Comparison of ENCODE assay signal across 24 cellular contexts in the genomic region with DNA sequence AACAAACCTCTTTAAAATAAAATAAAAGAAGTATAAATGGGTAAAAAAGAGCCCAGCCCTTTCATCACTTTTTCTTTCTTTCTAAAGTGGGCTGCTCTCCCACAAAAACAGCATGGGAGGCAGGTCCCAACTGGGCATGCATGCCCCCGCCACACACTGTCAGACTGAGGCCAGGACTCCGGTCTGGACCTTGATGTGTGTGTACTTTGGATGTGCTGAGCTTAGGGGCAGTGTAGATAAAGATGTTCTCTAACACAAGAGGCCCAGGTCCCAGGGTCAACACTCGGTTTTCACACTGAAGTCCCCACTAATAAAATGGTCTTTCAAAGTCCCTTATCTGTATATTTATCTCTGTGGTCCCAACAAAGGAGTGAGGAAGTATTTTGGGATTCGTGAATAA. TPM values are rescaled to one million over a fixed set of nuclear protein-coding genes. Genes with fewer than 3 reads are reported as not detected.
DNase-seq lines count a peak whose midpoint lies in the region; ATAC-seq, FAIRE-seq and TF ChIP-seq lines count a peak whose summit lies in the region.
"Had no signal": no experiment of that assay in that cellular context is flagged by ENCODE, and none has a peak within 500 bp of the region (broad histone marks: within the 10 kb centered on the region; RNA-seq: fewer than 3 reads in every experiment).

No MANE protein-coding gene starts in this region.

- TF ChIP-seq POLR2A in GM12878 (IDR thresholded peaks at IDR 0.05; ENCODE audit: low read depth, low read length), result no peak

- peaks cover 13% of the 10 kb centered on the region for H3K4me1 ChIP-seq in BLaER1
- H3K4me1 ChIP-seq in GM12878 (ENCODE audit: control insufficient read depth, insufficient read depth, low read length), result no peaks in the 10 kb centered on the region
- peaks cover 0 to 30% of the 10 kb centered on the region in 2 donors for H3K4me1 ChIP-seq in right atrium auricular region
- peaks cover 23% of the 10 kb centered on the region for H3K4me1 ChIP-seq in mesodermal cell (ENCODE audit: control insufficient read depth, insufficient read depth, low read length, poor library complexity, severe bottlenecking)
- H3K4me1 ChIP-seq: Peyer's patch had no signal

- no peak for TF ChIP-seq RAD21 in GM12878 (IDR thresholded peaks at IDR 0.05; ENCODE audit: insufficient read depth, low read depth, low read length)

- no peaks in the 10 kb centered on the region for H3K79me2 ChIP-seq in GM12878 (ENCODE audit: control insufficient read depth, insufficient read depth, low read length)

- CTCF ChIA-PET in GM12878 (lab: Yijun Ruan, JAX), result interaction anchor here (0.9 to 3.2 kb wide), 5 partner anchors 11 to 61 kb away, joined by 3 to 12 read pairs (median 5); no protein-coding TSS in a partner anchor

- no peak overlapping the region for H3K4me3 ChIP-seq in BLaER1
- no peak overlapping the region for H3K4me3 ChIP-seq in GM12878
- H3K4me3 ChIP-seq in right atrium auricular region, result no peak overlapping the region
- no peak overlapping the region for H3K4me3 ChIP-seq in mesodermal cell (ENCODE audit: extremely low read depth, insufficient read depth, low read length, poor library complexity, severe bottlenecking)
- H3K4me3 ChIP-seq: A549, GM23248, Peyer's patch had no signal

- intact Hi-C loops in GM12878 (cut with micrococcal nuclease; ENCODE audit: unreplicated experiment), result no loop called here

- no peaks in the 10 kb centered on the region for H3K27me3 ChIP-seq in BLaER1
- no peaks in the 10 kb centered on the region for H3K27me3 ChIP-seq in GM12878 (replicated peaks in 1 of 2; ENCODE audit: control insufficient read depth in 2 of 2, insufficient read depth in 2 of 2, low read length in 1 of 2)
- no peaks in the 10 kb centered on the region for H3K27me3 ChIP-seq in right atrium auricular region
- H3K27me3 ChIP-seq: Peyer's patch had no signal

- in situ Hi-C loops in GM12878 (cut with MboI), result no loop called here

- POLR2A ChIA-PET in GM12878 (lab: Charles Lee), result interaction anchor here (0.7 to 2.0 kb wide), 6 partner anchors 13 to 82 kb away, joined by 3 to 5 read pairs (median 4); no protein-coding TSS in a partner anchor

- H2AFZ ChIP-seq in GM12878 (ENCODE audit: control insufficient read depth, low read depth, low read length), result no peak overlapping the region
- H2AFZ ChIP-seq: GM23248 had no signal

- H3K9ac ChIP-seq in BLaER1 (no peak overlapping the region), GM12878 (ENCODE audit: control insufficient read depth, insufficient read depth, low read length) (no peak overlapping the region)
- H3K9ac ChIP-seq: GM23248 had no signal

- H3K4me2 ChIP-seq in BLaER1, result peak overlapping the region; percentile 53; the same call in 1 of the 2 replicates
- H3K4me2 ChIP-seq in GM12878 (ENCODE audit: control insufficient read depth, insufficient read depth), result no peak overlapping the region
- H3K4me2 ChIP-seq: A549 had no signal

- RAD21 ChIA-PET in GM12878 (lab: Charles Lee; ENCODE audit: unreplicated experiment), result interaction anchor here (0.5 to 3.1 kb wide), 8 partner anchors 11 to 136 kb away, joined by 3 to 13 read pairs (median 4); no protein-coding TSS in a partner anchor

- no peak for FAIRE-seq in GM12878 (lab: Jason Lieb, UNC)
- FAIRE-seq: A549, GM19239 had no signal

- SMC1A ChIA-PET in GM12878 (lab: Charles Lee; ENCODE audit: uncharacterized antibody, unreplicated experiment), result interaction anchor here (1.2 to 10.8 kb wide), 7 partner anchors 9 to 43 kb away, joined by 4 to 126 read pairs (median 5); no protein-coding TSS in a partner anchor

- H4K20me1 ChIP-seq in BLaER1 (peaks cover 25% of the 10 kb centered on the region), GM12878 (ENCODE audit: control insufficient read depth, insufficient read depth) (no peaks in the 10 kb centered on the region)

- DNase-seq in GM12878 (ENCODE audit: low read depth, low spot score) (no peak), right atrium auricular region (ENCODE audit: low spot score) (no peak), pons (ENCODE audit: low spot score) (no peak), EL (no peak), DMS53 treated with DMSO at 0.1 percent for 48 hours (lab: John Stamatoyannopoulos, UW; ENCODE audit: unreplicated experiment) (no peak)
- DNase-seq: C1 segment of cervical spinal cord; CD8-positive, alpha-beta memory T cell; DMS79 treated with DMSO at 0.1 percent for 48 hours; GM23248; KBM-7; NCI-H1105 treated with DMSO at 0.1 percent for 48 hours; NCI-H1694 treated with DMSO at 0.1 percent for 48 hours; NCI-H510A; NCI-H748 treated with DMSO at 0.1 percent for 48 hours; NK-92 treated with Interleukin-12 subunit alpha and Interleukin-12 subunit beta, amount 100 ng/mL, for 24 hours; Peyer's patch; SIG-M5 had no signal

- ATAC-seq in GM12878 (0 out of 3 replicates have a peak, but pooled peaks have one; percentile 18), GM18511 (IDR thresholded peaks at IDR 0.05; ENCODE audit: unreplicated experiment) (no peak)
- ATAC-seq: A549, HCT116, SK-N-SH treated with all-trans-retinoic acid at 6 μM for 48 hours had no signal

- H3K9me3 ChIP-seq in BLaER1, result no peaks in the 10 kb centered on the region
- no peaks in the 10 kb centered on the region for H3K9me3 ChIP-seq in GM12878 (replicated peaks; ENCODE audit: control insufficient read depth, insufficient read depth, low read length)
- no peaks in the 10 kb centered on the region for H3K9me3 ChIP-seq in right atrium auricular region
- peaks cover 4% of the 10 kb centered on the region for H3K9me3 ChIP-seq in mesodermal cell (ENCODE audit: control insufficient read depth, low read length)
- H3K9me3 ChIP-seq: A549, Peyer's patch had no signal

- H3K27ac ChIP-seq in BLaER1, result no peak overlapping the region
- H3K27ac ChIP-seq in GM12878 (ENCODE audit: control insufficient read depth, insufficient read depth), result no peak overlapping the region
- H3K27ac ChIP-seq in right atrium auricular region, result peak overlapping the region; percentile 74 to 92
- H3K27ac ChIP-seq in mesodermal cell (ENCODE audit: low read depth, low read length, severe bottlenecking), result peak overlapping the region; percentile 41
- H3K27ac ChIP-seq: A549, GM23248, Peyer's patch had no signal

- no peak for TF ChIP-seq EP300 in GM12878 (IDR thresholded peaks at IDR 0.05; ENCODE audit: borderline replicate concordance in 1 of 2, control insufficient read depth in 1 of 2, low read depth in 2 of 2, low read length in 2 of 2)

- H3K36me3 ChIP-seq in BLaER1, result peaks cover 58% of the 10 kb centered on the region
- H3K36me3 ChIP-seq in GM12878 (ENCODE audit: control insufficient read depth in 2 of 2, insufficient read depth in 2 of 2, low read length in 1 of 2), result no peaks in the 10 kb centered on the region
- peaks cover 4% of the 10 kb centered on the region for H3K36me3 ChIP-seq in right atrium auricular region
- peaks cover 38% of the 10 kb centered on the region for H3K36me3 ChIP-seq in mesodermal cell (ENCODE audit: control insufficient read depth, insufficient read depth, low read length)
- H3K36me3 ChIP-seq: Peyer's patch had no signal

- 0% methylated on average over 4 of the region's 4 CpGs for WGBS in GM12878 (ENCODE audit: insufficient coverage, insufficient replicate concordance, low lambda C conversion rate, missing lambda C conversion rate)
- 100% methylated on average over 1 of the region's 4 CpGs; no CpG with 5 or more reads in 1 of the 2 experiments for WGBS in mesodermal cell (ENCODE audit: insufficient coverage in 2 of 2), 2 experiments

- TF ChIP-seq CTCF in GM12878 (IDR thresholded peaks at IDR 0.05 in 2 of 3, conservative IDR thresholded peaks at IDR 0.05 in 1 of 3; ENCODE audit: control insufficient read depth in 2 of 3, extremely low read depth in 1 of 3, insufficient read depth in 1 of 3, low read depth in 3 of 3, low read length in 3 of 3) (no peak), right atrium auricular region (IDR thresholded peaks at IDR 0.05) (no peak)

- BruUV-seq in GM12878 (replicated peaks; lab: Mats Ljungman, UMichigan), result no TSS peak

RNA-seq across cellular contexts. Expression of a gene that starts 44.4 kb away (rescaled TPM):
- total RNA-seq in GM12878 (2013; cell fraction: nucleolus; rRNA removed), result 169 and 174 TPM in 2 replicates
- total RNA-seq in GM12878 (2014; rRNA removed) (2.7 and 2.9 TPM in 2 replicates), GM12878 (2014; rRNA removed; fragmentation: Illumina TruSeq; extraction: Trizol) (3.1 TPM in 2 replicates), GM12878 (2021) (2.2 and 3.6 TPM in 2 replicates), right atrium auricular region (10 to 100 TPM; 27.8 to 28.3 TPM)
- 0.72 TPM for polyA plus RNA-seq in GM12878 (2011; ENCODE audit: low read depth)
- polyA plus RNA-seq in GM12878 (2011; rRNA removed) (64.4 and 66.2 TPM in 2 replicates), GM12878 (2014; fragmentation: Illumina TruSeq; extraction: Trizol) (3.1 and 3.5 TPM in 2 replicates), GM12878 (2014; fragmentation: Nextera tagmentation; extraction: Ambion mirVana) (under 1 TPM; 0.24 to 0.64 TPM), GM12878 (2014; rRNA removed) (2.2 and 2.3 TPM in 2 replicates), GM12878 (2016; fragmentation: Nextera tagmentation; extraction: Ambion mirVana) (under 1 TPM; 0.95 to 0.98 TPM)
- polyA plus RNA-seq in GM12878 (2011; cell fraction: cytosol; rRNA removed), result 31.5 and 38.8 TPM in 2 replicates
- 83.6 and 87.1 TPM in 2 replicates for polyA plus RNA-seq in GM12878 (2011; cell fraction: nucleus; rRNA removed)
- polyA plus RNA-seq in GM12878 (2012), result 0.65 and 0.95 TPM in 2 replicates
- 119 and 243 TPM in 2 replicates for polyA minus RNA-seq in GM12878 (2011; rRNA and poly(A)+ RNA removed)
- polyA minus RNA-seq in GM12878 (2011; cell fraction: cytosol; rRNA and poly(A)+ RNA removed), result 16.3 and 23.4 TPM in 2 replicates
- 147 and 194 TPM in 2 replicates for polyA minus RNA-seq in GM12878 (2011; cell fraction: nucleus; rRNA and poly(A)+ RNA removed)
- 41.9 TPM for polyA plus RNA-seq in mesodermal cell (2013, experiment 1 of 2)
- 35.3 TPM for polyA plus RNA-seq in mesodermal cell (2013, experiment 2 of 2)

Comparison
In these comparisons a context has a peak if more than half of its experiments do, and no peak if none do; other contexts are left out.
1. H3K27ac ChIP-seq: peak in right atrium auricular region (2 of 2) and mesodermal cell (single experiment); none in BLaER1 (single experiment) and GM12878 (single experiment).